25 cellular contexts compared by ENCODE assay signal in genomic region chr5:32551194-32551593, GRCh38.
"Had no signal": no experiment of that assay in that cellular context is flagged by ENCODE, and none has a peak within 500 bp of the region (broad histone marks: within the 10 kb centered on the region; RNA-seq: fewer than 3 reads in every experiment).

No MANE protein-coding gene starts in this region.

- H3K4me3 ChIP-seq: body of pancreas, coronary artery, dorsolateral prefrontal cortex, gastrocnemius medialis, heart right ventricle had no signal

- ATAC-seq: activated CD4-positive, alpha-beta T cell treated with anti-CD3 and anti-CD28 coated beads for 36 hours; activated T-cell treated with anti-CD3 and anti-CD28 coated beads, Interleukin-2, amount 50 U/mL, for 72 hours; body of pancreas; esophagus mucosa; foreskin keratinocyte; gastrocnemius medialis had no signal

- H3K36me3 ChIP-seq: gastrocnemius medialis, heart right ventricle had no signal

- DNase-seq: activated CD4-positive, alpha-beta memory T cell treated with anti-CD3 and anti-CD28 coated beads, Interleukin-2, amount 10 ng/mL, durations not matched to agents 7 days and 5 days; activated CD4-positive, alpha-beta T cell treated with anti-CD3 and anti-CD28 coated beads for 36 hours; activated CD4-positive, alpha-beta T cell treated with anti-CD3 and anti-CD28 coated beads, Interleukin-2, amount 10 ng/mL, durations not matched to agents 24 days and 14 days; activated CD4-positive, CD25-positive, alpha-beta regulatory T cell; activated CD4-positive, CD25-positive, alpha-beta regulatory T cell treated with anti-CD3 and anti-CD28 coated beads, Interleukin-2, amount 50 U/mL, for 72 hours; activated CD8-positive, alpha-beta memory T cell treated with anti-CD3 and anti-CD28 coated beads, Interleukin-2, amount 50 U/mL, for 48 hours; activated gamma-delta T cell; activated naive CD4-positive, alpha-beta T cell; activated naive CD4-positive, alpha-beta T cell treated with anti-CD3 and anti-CD28 coated beads, Interleukin-2, amount 50 U/mL, for 16 hours; activated T-cell treated with anti-CD3 and anti-CD28 coated beads for 4 hours; activated T-cell treated with anti-CD3 and anti-CD28 coated beads, Interleukin-2, amount 50 U/mL, for 24 hours; activated T-cell treated with anti-CD3 and anti-CD28 coated beads, Interleukin-2, amount 50 U/mL, for 72 hours; amygdala; aorta; body of pancreas; central memory CD4-positive, alpha-beta T cell; dorsolateral prefrontal cortex; effector memory CD4-positive, alpha-beta T cell; endodermal cell; foreskin keratinocyte; gastrocnemius medialis; heart right ventricle; T-helper 2 cell had no signal

- H3K27ac ChIP-seq: body of pancreas, coronary artery, dorsolateral prefrontal cortex, foreskin keratinocyte, gastrocnemius medialis, heart right ventricle had no signal

- H3K9me3 ChIP-seq: body of pancreas, gastrocnemius medialis had no signal

- H3K4me1 ChIP-seq: body of pancreas, foreskin keratinocyte, gastrocnemius medialis had no signal

- H3K27me3 ChIP-seq: body of pancreas, dorsolateral prefrontal cortex, foreskin keratinocyte, gastrocnemius medialis, heart right ventricle had no signal
